In genomic region chr20:8148501-8148900, GRCh38 we compare ENCODE assay signal across 21 cellular contexts. TPM values are rescaled to one million over a fixed set of nuclear protein-coding genes. Genes with fewer than 3 reads are reported as not detected.
DNase-seq lines count a peak whose midpoint lies in the region; FAIRE-seq and TF ChIP-seq lines count a peak whose summit lies in the region.
"Had no signal": no experiment of that assay in that cellular context is flagged by ENCODE, and none has a peak within 500 bp of the region (broad histone marks: within the 10 kb centered on the region; RNA-seq: fewer than 3 reads in every experiment).

No MANE protein-coding gene starts in this region.

- no peak overlapping the region for H4K91ac ChIP-seq in neuronal stem cell (ENCODE audit: low read depth, low read length, poor library complexity)

- no peak overlapping the region for H3K4me3 ChIP-seq in BLaER1 treated with 17β-estradiol and CSF1 and Interleukin-3, amounts not matched to agents 10 nM and 100 nM
- H3K4me3 ChIP-seq in choroid plexus epithelial cell (ENCODE audit: low read depth, low read length) (no peak overlapping the region), neuronal stem cell (ENCODE audit: low read length in 2 of 2) (no peak overlapping the region)
- H3K4me3 ChIP-seq: A549 had no signal

- no peak overlapping the region for H3K4ac ChIP-seq in neuronal stem cell (ENCODE audit: low read length)

- no peak overlapping the region for H2AK5ac ChIP-seq in neuronal stem cell (ENCODE audit: low read depth, low read length)

- no peaks in the 10 kb centered on the region for H3K9me3 ChIP-seq in BLaER1 treated with 17β-estradiol and CSF1 and Interleukin-3, amounts not matched to agents 10 nM and 100 nM (replicated peaks in 1 of 11)
- no peaks in the 10 kb centered on the region for H3K9me3 ChIP-seq in neuronal stem cell (replicated peaks in 1 of 2; ENCODE audit: control insufficient read depth in 2 of 2, insufficient read depth in 1 of 2, low read depth in 1 of 2, low read length in 2 of 2)
- H3K9me3 ChIP-seq: A549 had no signal

- H3K79me1 ChIP-seq in neuronal stem cell (ENCODE audit: low read depth, low read length): no peaks in the 10 kb centered on the region

- H3K9ac ChIP-seq in BLaER1 treated with 17β-estradiol and CSF1 and Interleukin-3, amounts not matched to agents 10 nM and 100 nM: no peak overlapping the region
- no peak overlapping the region for H3K9ac ChIP-seq in neuronal stem cell (ENCODE audit: low read depth, low read length, poor library complexity)
- H3K9ac ChIP-seq: KMS-11 had no signal

- H3K4me2 ChIP-seq in BLaER1 treated with 17β-estradiol and CSF1 and Interleukin-3, amounts not matched to agents 10 nM and 100 nM: peak overlapping the region in 9 of 11 experiments; percentile 22 to 66 (median 52); a peak in 12 of 22 replicates
- no peak overlapping the region for H3K4me2 ChIP-seq in neuronal stem cell (ENCODE audit: insufficient read depth, low read length, poor library complexity, severe bottlenecking)
- H3K4me2 ChIP-seq: A549, KMS-11 had no signal

- no peak overlapping the region for H3K27ac ChIP-seq in BLaER1 treated with 17β-estradiol and CSF1 and Interleukin-3, amounts not matched to agents 10 nM and 100 nM
- no peak overlapping the region for H3K27ac ChIP-seq in neuronal stem cell (replicated peaks; ENCODE audit: low read length)
- H3K27ac ChIP-seq: A549, KMS-11 had no signal

- H3K4me1 ChIP-seq in BLaER1 treated with 17β-estradiol and CSF1 and Interleukin-3, amounts not matched to agents 10 nM and 100 nM: peaks cover 50 to 93% (median 68%) of the 10 kb centered on the region in 10 experiments
- peaks cover 0 to 1% of the 10 kb centered on the region in 2 donors for H3K4me1 ChIP-seq in neuronal stem cell (ENCODE audit: control insufficient read depth in 2 of 2, insufficient read depth in 1 of 2, low read depth in 1 of 2, low read length in 2 of 2)

- H4K20me1 ChIP-seq in BLaER1 treated with 17β-estradiol and CSF1 and Interleukin-3, amounts not matched to agents 10 nM and 100 nM: no peaks in the 10 kb centered on the region

- H3K18ac ChIP-seq in neuronal stem cell (ENCODE audit: low read length): no peak overlapping the region

- H4K8ac ChIP-seq in neuronal stem cell (ENCODE audit: low read depth, low read length): no peak overlapping the region

- no peak overlapping the region for H3K23ac ChIP-seq in neuronal stem cell (ENCODE audit: low read depth, low read length, poor library complexity)

- no peak overlapping the region for H2BK12ac ChIP-seq in neuronal stem cell (ENCODE audit: low read length)

- no peak overlapping the region for H2BK120ac ChIP-seq in neuronal stem cell (ENCODE audit: low read depth, low read length)

- H3K36me3 ChIP-seq in BLaER1 treated with 17β-estradiol and CSF1 and Interleukin-3, amounts not matched to agents 10 nM and 100 nM: peaks cover 0 to 4% (median 0%) of the 10 kb centered on the region in 11 experiments; a peak in 2 of 22 replicates
- no peaks in the 10 kb centered on the region for H3K36me3 ChIP-seq in neuronal stem cell (replicated peaks in 1 of 2; ENCODE audit: control insufficient read depth in 2 of 2, insufficient read depth in 2 of 2, low read length in 2 of 2)

- DNase-seq in HT1080 (ENCODE audit: low read depth) (peak; percentile 43), choroid plexus epithelial cell (ENCODE audit: low read depth) (peak; percentile 34), iris pigment epithelial cell (ENCODE audit: low read depth) (peak; percentile 57), urothelium cell line (ENCODE audit: low spot score) (no peak), neuronal stem cell (ENCODE audit: low spot score) (no peak), SW 1271 (lab: John Stamatoyannopoulos, UW) (no peak)
- no peak for DNase-seq in NK-92 treated with Interleukin-12 subunit alpha and Interleukin-12 subunit beta, amount 100 ng/mL, for 24 hours (lab: John Stamatoyannopoulos, UW)
- DNase-seq: Calu3, GDM1, NCI-H1048, NCI-H146, NCI-H2081, NCI-H510A, NCI-H774 had no signal

- H3K27me3 ChIP-seq in BLaER1 treated with 17β-estradiol and CSF1 and Interleukin-3, amounts not matched to agents 10 nM and 100 nM: no peaks in the 10 kb centered on the region
- no peaks in the 10 kb centered on the region for H3K27me3 ChIP-seq in neuronal stem cell (ENCODE audit: control insufficient read depth in 3 of 3, insufficient read depth in 3 of 3, low read depth in 1 of 3, low read length in 3 of 3)

- TF ChIP-seq CTCF in choroid plexus epithelial cell (conservative IDR thresholded peaks at IDR 0.05; ENCODE audit: low read depth, low read length): no peak

- FAIRE-seq in urothelium cell line (lab: Jason Lieb, UNC): no peak
- FAIRE-seq: A549, GM12891, GM18507, H1, HepG2 had no signal

- no peak overlapping the region for H2BK15ac ChIP-seq in neuronal stem cell (ENCODE audit: low read length)

- no peak overlapping the region for H2AFZ ChIP-seq in neuronal stem cell (ENCODE audit: low read length)

- no peak overlapping the region for H3K14ac ChIP-seq in neuronal stem cell (ENCODE audit: low read length)

- H2BK5ac ChIP-seq in neuronal stem cell (ENCODE audit: low read length): no peak overlapping the region

RNA-seq across cellular contexts. Expression of gene PLCB1, which starts 16.4 kb away (rescaled TPM):
- 4.6 and 7.2 TPM in 2 replicates for total RNA-seq in HT1080 (2014; rRNA removed; shearing (Covaris generic))
- 2.3 and 2.8 TPM in 2 replicates for polyA plus RNA-seq in HT1080 (2015; cell fraction: cytosol; rRNA removed)
- polyA plus RNA-seq in HT1080 (2015; cell fraction: nucleus; rRNA removed): 2.3 and 5.4 TPM in 2 replicates
- 10.6 TPM for polyA plus RNA-seq in neuronal stem cell (2013, experiment 1 of 2)
- 10.7 TPM for polyA plus RNA-seq in neuronal stem cell (2013, experiment 2 of 2)

Comparison
In these comparisons a context has a peak if more than half of its experiments do, and no peak if none do; other contexts are left out.
1. DNase-seq: peak in HT1080 (single experiment), choroid plexus epithelial cell (single experiment) and iris pigment epithelial cell (single experiment); none in urothelium cell line (single experiment), neuronal stem cell (single experiment), SW 1271 (0 of 2) and NK-92 treated with Interleukin-12 subunit alpha and Interleukin-12 subunit beta, amount 100 ng/mL, for 24 hours (single experiment).